21 cellular contexts compared by ENCODE assay signal in genomic region chr14:92926180-92926845, GRCh38. TPM values are rescaled to one million over a fixed set of nuclear protein-coding genes. Genes with fewer than 3 reads are reported as not detected.
DNase-seq lines count a peak whose midpoint lies in the region; ATAC-seq and TF ChIP-seq lines count a peak whose summit lies in the region.
"Had no signal": no experiment of that assay in that cellular context is flagged by ENCODE, and none has a peak within 500 bp of the region (broad histone marks: within the 10 kb centered on the region; RNA-seq: fewer than 3 reads in every experiment).

No MANE protein-coding gene starts in this region.

- no peaks in the 10 kb centered on the region for H3K36me3 ChIP-seq in breast epithelium

- H3K27ac ChIP-seq in breast epithelium (no peak overlapping the region), RWPE1 (peak overlapping the region; percentile 68), epithelial cell of prostate (peak overlapping the region; percentile 67), temporal lobe (ENCODE audit: low read depth, low read length) (peak overlapping the region; percentile 30)
- H3K27ac ChIP-seq: KMS-11 had no signal

- peaks cover 25% of the 10 kb centered on the region for H3K4me1 Mint-ChIP-seq in MCF 10A (ENCODE audit: insufficient read depth, unreplicated experiment)
- H3K4me1 Mint-ChIP-seq in stimulated activated effector memory CD8-positive, alpha-beta T cell treated with anti-CD3 and anti-CD28 coated beads, Interleukin-12 subunit alpha, Interleukin-12 subunit beta, amount 100 ng/mL, for 72 hours, result no peaks in the 10 kb centered on the region

- H3K27ac Mint-ChIP-seq in MCF 10A (ENCODE audit: low read depth, unreplicated experiment), result peak overlapping the region; percentile 93
- H3K27ac Mint-ChIP-seq in stimulated activated effector memory CD8-positive, alpha-beta T cell treated with anti-CD3 and anti-CD28 coated beads, Interleukin-12 subunit alpha, Interleukin-12 subunit beta, amount 100 ng/mL, for 72 hours, result no peak overlapping the region
- H3K27ac Mint-ChIP-seq: CD4-positive, alpha-beta memory T cell had no signal

- ATAC-seq in stimulated activated effector memory CD8-positive, alpha-beta T cell treated with anti-CD3 and anti-CD28 coated beads, Interleukin-12 subunit alpha, Interleukin-12 subunit beta, amount 100 ng/mL, for 72 hours, result no peak
- ATAC-seq: GM12878 had no signal

- intact Hi-C loops in MCF 10A (cut with micrococcal nuclease), result loop anchor here (5.0 kb wide), 1 partner anchor 44 kb away; no protein-coding TSS in a partner anchor
- intact Hi-C loops in breast epithelium (cut with DNase I; ENCODE audit: low total_unique reads), result no loop called here

- TF ChIP-seq CTCF in MCF 10A (IDR thresholded peaks at IDR 0.05; ENCODE audit: unreplicated experiment), result no peak
- TF ChIP-seq CTCF in breast epithelium (IDR thresholded peaks at IDR 0.05), result no peak
- TF ChIP-seq CTCF in RWPE1 (conservative IDR thresholded peaks at IDR 0.05; ENCODE audit: low read depth), result no peak

- no peaks in the 10 kb centered on the region for H3K9me3 Mint-ChIP-seq in MCF 10A (ENCODE audit: unreplicated experiment)
- H3K9me3 Mint-ChIP-seq in stimulated activated effector memory CD8-positive, alpha-beta T cell treated with anti-CD3 and anti-CD28 coated beads, Interleukin-12 subunit alpha, Interleukin-12 subunit beta, amount 100 ng/mL, for 72 hours, result no peaks in the 10 kb centered on the region

- POLR2A ChIA-PET in MCF 10A (lab: Yijun Ruan, JAX), result interaction anchor here (0.6 to 1.5 kb wide), 7 partner anchors 11 to 820 kb away, joined by 3 to 8 read pairs (median 3); partner anchors contain the start of genes ATXN3, LYSET and MOAP1
- POLR2A ChIA-PET in RWPE1 (lab: Yijun Ruan, JAX; ENCODE audit: low non-redundant PET), result interaction anchor here (0.6 kb wide), 1 partner anchor 28 kb away, joined by 3 read pairs; no protein-coding TSS in a partner anchor

- no peaks in the 10 kb centered on the region for H3K36me3 Mint-ChIP-seq in MCF 10A (ENCODE audit: insufficient read depth, unreplicated experiment)
- H3K36me3 Mint-ChIP-seq in stimulated activated effector memory CD8-positive, alpha-beta T cell treated with anti-CD3 and anti-CD28 coated beads, Interleukin-12 subunit alpha, Interleukin-12 subunit beta, amount 100 ng/mL, for 72 hours, result peaks cover 2% of the 10 kb centered on the region
- H3K36me3 Mint-ChIP-seq: CD4-positive, alpha-beta memory T cell had no signal

- CTCF ChIA-PET in MCF 10A (lab: Yijun Ruan, JAX), result interaction anchor here (0.6 to 1.6 kb wide), 3 partner anchors 13 to 50 kb away, joined by 3 to 6 read pairs (median 5); no protein-coding TSS in a partner anchor
- CTCF ChIA-PET in RWPE1 (lab: Yijun Ruan, JAX), result no interaction called here

- no peaks in the 10 kb centered on the region for H3K4me1 ChIP-seq in breast epithelium

- TF ChIP-seq POLR2A in breast epithelium (IDR thresholded peaks at IDR 0.05), result no peak

- DNase-seq in MCF 10A (ENCODE audit: unreplicated experiment) (peak; percentile 93), breast epithelium (ENCODE audit: low spot score in 2 of 2) (no peak), RWPE1 (ENCODE audit: low spot score) (peak; percentile 94), epithelial cell of prostate (ENCODE audit: low read depth, low spot score) (peak; percentile 77), NCI-H1092 treated with DMSO at 0.1 percent for 48 hours (lab: John Stamatoyannopoulos, UW) (no peak)
- DNase-seq in stimulated activated effector memory CD8-positive, alpha-beta T cell treated with anti-CD3 and anti-CD28 coated beads, Interleukin-12 subunit alpha, Interleukin-12 subunit beta, amount 100 ng/mL, for 72 hours (ENCODE audit: low spot score in 2 of 2), result no peak
- DNase-seq in activated CD4-positive, alpha-beta T cell treated with anti-CD3 and anti-CD28 coated beads, Interleukin-2, amount 50 U/mL, for 48 hours, result no peak
- DNase-seq: CD4-positive, alpha-beta memory T cell; DMS153; GF-D8; NCI-H1417 treated with DMSO at 0.1 percent for 48 hours; NCI-H187 treated with DMSO at 0.1 percent for 48 hours; NCI-H2171 treated with DMSO at 0.1 percent for 48 hours; NCI-H446 treated with DMSO at 0.1 percent for 48 hours; NCI-H69; SIG-M5 had no signal

- peak overlapping the region; percentile 24 for H3K4me3 Mint-ChIP-seq in MCF 10A (ENCODE audit: unreplicated experiment)
- no peak overlapping the region for H3K4me3 Mint-ChIP-seq in stimulated activated effector memory CD8-positive, alpha-beta T cell treated with anti-CD3 and anti-CD28 coated beads, Interleukin-12 subunit alpha, Interleukin-12 subunit beta, amount 100 ng/mL, for 72 hours
- H3K4me3 Mint-ChIP-seq: CD4-positive, alpha-beta memory T cell had no signal

- peaks cover 4 to 32% of the 10 kb centered on the region in 2 donors for H3K27me3 ChIP-seq in breast epithelium

- H3K4me3 ChIP-seq in breast epithelium, result no peak overlapping the region
- H3K4me3 ChIP-seq: GM12878 had no signal

- H3K27me3 Mint-ChIP-seq in MCF 10A (ENCODE audit: insufficient read depth, unreplicated experiment), result peaks cover 14% of the 10 kb centered on the region

- no peaks in the 10 kb centered on the region for H3K9me3 ChIP-seq in breast epithelium

- BruUV-seq in MCF 10A (replicated peaks; lab: Mats Ljungman, UMichigan), result no TSS peak

RNA-seq across cellular contexts. Expression of gene CHGA, which starts 3.4 kb away (rescaled TPM):
- total RNA-seq in MCF 10A (2022) (0.35 TPM in 1 of 2 replicates, not detected in the other), breast epithelium (1 to 10 TPM in 1 of 3 donors, under 1 TPM in 1, not detected in 1; 0.98 to 1.3 TPM), temporal lobe (30.2 TPM)
- total RNA-seq: CD4-positive, alpha-beta memory T cell; Daoy; HT-29 had no signal

Comparison
In these comparisons a context has a peak if more than half of its experiments do, and no peak if none do; other contexts are left out.
1. DNase-seq: peak in MCF 10A (single experiment), RWPE1 (single experiment) and epithelial cell of prostate (single experiment); none in breast epithelium (0 of 2), NCI-H1092 treated with DMSO at 0.1 percent for 48 hours (single experiment), stimulated activated effector memory CD8-positive, alpha-beta T cell treated with anti-CD3 and anti-CD28 coated beads, Interleukin-12 subunit alpha, Interleukin-12 subunit beta, amount 100 ng/mL, for 72 hours (0 of 2) and activated CD4-positive, alpha-beta T cell treated with anti-CD3 and anti-CD28 coated beads, Interleukin-2, amount 50 U/mL, for 48 hours (0 of 2).
2. H3K27ac ChIP-seq: peak in RWPE1 (single experiment), epithelial cell of prostate (single experiment) and temporal lobe (single experiment); none in breast epithelium (0 of 2).
3. RNA of gene CHGA, which starts 3.4 kb away (total RNA-seq): 30.2 TPM in temporal lobe (single experiment); 0.98 to 1.3 TPM in breast epithelium and 0.35 TPM in MCF 10A; every median in the first group is over 10 times any median in the second.